ENCODE assay signal across 9 cellular contexts in the genomic region with DNA sequence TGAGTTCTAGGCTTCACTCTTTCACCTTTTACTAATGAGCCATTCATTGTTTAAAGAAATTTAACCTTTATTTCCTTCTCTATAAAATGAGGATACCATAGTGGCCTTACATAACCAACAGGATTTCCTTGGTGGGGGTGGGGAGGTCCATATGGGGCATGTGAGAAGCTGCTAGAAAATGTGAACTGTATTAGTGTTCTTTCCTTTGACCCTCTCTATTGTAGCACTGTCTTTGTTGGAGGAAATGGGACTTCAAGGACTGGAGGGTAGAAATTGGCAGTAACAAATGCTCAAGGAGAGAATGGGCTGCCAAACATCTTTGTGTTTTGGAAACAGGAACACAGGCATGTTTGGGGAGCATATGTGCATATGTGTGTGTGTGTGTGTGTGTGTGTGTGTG.
"Had no signal": no experiment of that assay in that cellular context is flagged by ENCODE, and none has a peak within 500 bp of the region (broad histone marks: within the 10 kb centered on the region; RNA-seq: fewer than 3 reads in every experiment).

No MANE protein-coding gene starts in this region.

- DNase-seq: HFFc6, IMR-90 had no signal

- H3K27ac Mint-ChIP-seq: GM23338, HFFc6 had no signal

- H3K9me3 Mint-ChIP-seq: HFFc6 had no signal

- H3K4me1 ChIP-seq: HAP-1 had no signal

- H2AFZ ChIP-seq: GM23338 had no signal

- ATAC-seq: GM23338, HCT116, HepG2 had no signal

- H3K4me3 ChIP-seq: GM23338, HAP-1 had no signal

- H3K4me2 ChIP-seq: GM23338 had no signal

- FAIRE-seq: H1, H54, HepG2 had no signal

- H3K36me3 ChIP-seq: HAP-1 had no signal

- H3K4me3 Mint-ChIP-seq: GM23338, HFFc6 had no signal

- H3K27ac ChIP-seq: HL-60 had no signal

- H3K9me3 ChIP-seq: HAP-1 had no signal
